ENCODE assay signal across 25 cellular contexts in genomic region chr12:5720405-5721045, GRCh38.
"Had no signal": no experiment of that assay in that cellular context is flagged by ENCODE, and none has a peak within 500 bp of the region (broad histone marks: within the 10 kb centered on the region; RNA-seq: fewer than 3 reads in every experiment).

No MANE protein-coding gene starts in this region.

- H3K4me1 ChIP-seq: SJCRH30 had no signal

- H3K4me3 Mint-ChIP-seq: activated CD4-positive, alpha-beta memory T cell treated with anti-CD3 and anti-CD28 coated beads for 36 hours; activated CD4-positive, alpha-beta T cell treated with anti-CD3 and anti-CD28 coated beads, Interleukin-2, amount 10 ng/mL, durations not matched to agents 7 days and 5 days; activated naive CD8-positive, alpha-beta T cell treated with anti-CD3 and anti-CD28 coated beads, Interleukin-2, amount 50 U/mL, for 24 hours; activated T-cell treated with anti-CD3 and anti-CD28 coated beads, Interleukin-2, amount 50 U/mL, for 4 hours had no signal

- H3K9me3 ChIP-seq: Peyer's patch, SJCRH30, SK-N-SH had no signal

- H3K4me3 ChIP-seq: Peyer's patch, SJCRH30 had no signal

- H3K4me1 Mint-ChIP-seq: activated CD4-positive, alpha-beta T cell treated with anti-CD3 and anti-CD28 coated beads, Interleukin-2, amount 10 ng/mL, durations not matched to agents 7 days and 5 days had no signal

- H3K27ac Mint-ChIP-seq: activated CD4-positive, alpha-beta memory T cell treated with anti-CD3 and anti-CD28 coated beads for 36 hours; activated CD4-positive, alpha-beta T cell treated with anti-CD3 and anti-CD28 coated beads, Interleukin-2, amount 10 ng/mL, durations not matched to agents 7 days and 5 days; activated naive CD4-positive, alpha-beta T cell treated with anti-CD3 and anti-CD28 coated beads, Interleukin-2, amount 50 U/mL, for 72 hours; activated naive CD8-positive, alpha-beta T cell treated with anti-CD3 and anti-CD28 coated beads, Interleukin-2, amount 50 U/mL, for 24 hours had no signal

- ATAC-seq: activated naive CD4-positive, alpha-beta T cell treated with anti-CD3 and anti-CD28 coated beads, Interleukin-2, amount 50 U/mL, for 72 hours; activated naive CD8-positive, alpha-beta T cell treated with anti-CD3 and anti-CD28 coated beads, Interleukin-2, amount 50 U/mL, for 24 hours; activated T-cell treated with anti-CD3 and anti-CD28 coated beads, Interleukin-2, amount 50 U/mL, for 4 hours had no signal

- H3K36me3 Mint-ChIP-seq: activated CD4-positive, alpha-beta memory T cell treated with anti-CD3 and anti-CD28 coated beads for 36 hours; activated naive CD4-positive, alpha-beta T cell treated with anti-CD3 and anti-CD28 coated beads, Interleukin-2, amount 50 U/mL, for 72 hours had no signal

- H3K36me3 ChIP-seq: brain microvascular endothelial cell, Peyer's patch, SJCRH30 had no signal

- H3K27me3 ChIP-seq: brain microvascular endothelial cell, Peyer's patch, SJCRH30 had no signal

- DNase-seq: activated CD4-positive, alpha-beta memory T cell treated with anti-CD3 and anti-CD28 coated beads for 36 hours; activated CD4-positive, alpha-beta T cell treated with anti-CD3 and anti-CD28 coated beads, Interleukin-2, amount 10 ng/mL, durations not matched to agents 7 days and 5 days; activated CD4-positive, CD25-positive, alpha-beta regulatory T cell; activated CD8-positive, alpha-beta memory T cell treated with anti-CD3 and anti-CD28 coated beads for 24 hours; activated effector memory CD4-positive, alpha-beta T cell treated with anti-CD3 and anti-CD28 coated beads, Interleukin-2, amount 50 U/mL, for 16 hours; activated naive CD4-positive, alpha-beta T cell treated with Interleukin-2 at 50 U/mL for 16 hours; activated naive CD8-positive, alpha-beta T cell treated with anti-CD3 and anti-CD28 coated beads, Interleukin-2, amount 50 U/mL, for 24 hours; activated T-cell treated with anti-CD3 and anti-CD28 coated beads, Interleukin-2, amount 50 U/mL, for 4 hours; amniotic stem cell; brain microvascular endothelial cell; Karpas-422; NCI-H1105 treated with DMSO at 0.1 percent for 48 hours; NCI-H1436 treated with DMSO at 0.1 percent for 48 hours; NCI-H187; NCI-H2081; NCI-H446; NCI-H524; Peyer's patch; Right ventricle myocardium superior; SJCRH30; SK-N-SH; T-helper 1 cell had no signal

- H3K9ac ChIP-seq: SK-N-SH had no signal

- H3K9me3 Mint-ChIP-seq: activated CD4-positive, alpha-beta memory T cell treated with anti-CD3 and anti-CD28 coated beads for 36 hours; activated CD4-positive, alpha-beta T cell treated with anti-CD3 and anti-CD28 coated beads, Interleukin-2, amount 10 ng/mL, durations not matched to agents 7 days and 5 days; activated naive CD8-positive, alpha-beta T cell treated with anti-CD3 and anti-CD28 coated beads, Interleukin-2, amount 50 U/mL, for 24 hours; activated T-cell treated with anti-CD3 and anti-CD28 coated beads, Interleukin-2, amount 50 U/mL, for 4 hours had no signal

- H3K27ac ChIP-seq: brain microvascular endothelial cell, Peyer's patch, RWPE1, SJCRH30, VCaP had no signal

- H3K4me2 ChIP-seq: SK-N-SH had no signal
